Comparison of ENCODE assay signal across 8 cellular contexts in the genomic region with DNA sequence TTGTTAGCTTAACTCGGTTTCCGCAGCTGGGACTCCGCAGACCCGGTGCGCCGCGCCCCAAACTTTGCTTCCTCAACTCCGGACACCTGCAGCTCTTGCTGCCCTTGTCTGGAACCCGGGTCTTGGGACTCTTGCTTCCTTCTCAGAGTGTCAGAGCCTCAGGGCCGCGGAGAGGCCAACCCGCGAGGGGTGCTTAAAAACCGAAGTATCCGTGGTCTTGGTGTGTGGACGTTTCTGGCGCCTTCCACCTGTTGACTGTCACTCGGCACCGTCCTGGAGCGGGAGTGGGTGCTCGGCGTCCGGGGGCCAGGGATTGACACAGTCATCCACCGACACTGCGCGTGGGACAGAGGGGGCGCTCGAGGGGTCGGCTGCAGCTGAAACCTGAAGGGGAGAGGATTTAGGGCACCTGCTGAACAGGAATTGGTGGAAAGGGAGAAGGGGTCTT. TPM values are rescaled to one million over a fixed set of nuclear protein-coding genes. Genes with fewer than 3 reads are reported as not detected.
DNase-seq lines count a peak whose midpoint lies in the region; ATAC-seq and TF ChIP-seq lines count a peak whose summit lies in the region.

No MANE protein-coding gene starts in this region.

- peak overlapping the region; percentile 77 for H2AFZ ChIP-seq in OCI-LY3 (ENCODE audit: low read depth, low read length)

- H3K36me3 Mint-ChIP-seq in progenitor cell of endocrine pancreas (ENCODE audit: insufficient read depth), result no peaks in the 10 kb centered on the region

- intact Hi-C loops in cardiac septum (cut with DNase I), result no loop called here

- no peaks in the 10 kb centered on the region for H3K36me3 ChIP-seq in OCI-LY3 (replicated peaks; ENCODE audit: low read depth, low read length)
- no peaks in the 10 kb centered on the region for H3K36me3 ChIP-seq in urinary bladder (ENCODE audit: insufficient read depth)

- H3K9ac ChIP-seq in OCI-LY3 (ENCODE audit: low read length), result peak overlapping the region; percentile 58

- peaks cover 12% of the 10 kb centered on the region for H3K27me3 ChIP-seq in OCI-LY3 (ENCODE audit: low read depth, low read length)

- peak overlapping the region; percentile 97 for H3K4me3 ChIP-seq in OCI-LY3 (ENCODE audit: low read length)
- H3K4me3 ChIP-seq in urinary bladder (ENCODE audit: low read depth, low read length), result peak overlapping the region; percentile 50

- peaks cover 42% of the 10 kb centered on the region for H3K27me3 Mint-ChIP-seq in progenitor cell of endocrine pancreas

- peak in 3 of 4 experiments; percentile 38 to 59 (median 41) for DNase-seq in activated naive CD4-positive, alpha-beta T cell (lab: John Stamatoyannopoulos, UW)
- DNase-seq in cardiac septum (ENCODE audit: low spot score) (peak; percentile 89), progenitor cell of endocrine pancreas (ENCODE audit: low spot score, unreplicated experiment) (peak; percentile 64), NCI-H187 (lab: John Stamatoyannopoulos, UW) (no peak)

- no peaks in the 10 kb centered on the region for H3K79me2 ChIP-seq in OCI-LY3 (ENCODE audit: low read length)

- H3K9me3 Mint-ChIP-seq in progenitor cell of endocrine pancreas (ENCODE audit: low read depth), result no peaks in the 10 kb centered on the region

- peak overlapping the region; percentile 97 for H3K27ac Mint-ChIP-seq in progenitor cell of endocrine pancreas

- ATAC-seq in GM18861 (IDR thresholded peaks at IDR 0.05; ENCODE audit: unreplicated experiment) (peak; percentile 21), HG02884 (IDR thresholded peaks at IDR 0.05; ENCODE audit: unreplicated experiment) (peak; percentile 37)

- H3K4me1 ChIP-seq in OCI-LY3 (ENCODE audit: low read length) (peaks cover 7% of the 10 kb centered on the region), urinary bladder (ENCODE audit: insufficient read depth) (no peaks in the 10 kb centered on the region)

- H4K20me1 ChIP-seq in OCI-LY3 (ENCODE audit: insufficient read depth, low read length), result no peaks in the 10 kb centered on the region

- no peaks in the 10 kb centered on the region for H3K9me3 ChIP-seq in OCI-LY3 (ENCODE audit: insufficient read depth, low read length)

- TF ChIP-seq CTCF in OCI-LY3 (IDR thresholded peaks at IDR 0.05; ENCODE audit: low read depth, low read length) (peak; percentile 55), progenitor cell of endocrine pancreas (IDR thresholded peaks at IDR 0.05; ENCODE audit: unreplicated experiment) (peak; percentile 67)

- H3K27ac ChIP-seq in OCI-LY3 (ENCODE audit: low read length) (no peak overlapping the region), urinary bladder (ENCODE audit: low read depth) (peak overlapping the region; percentile 86)

- peaks cover 9% of the 10 kb centered on the region for H3K4me1 Mint-ChIP-seq in progenitor cell of endocrine pancreas (ENCODE audit: low read depth)

- WGBS in urinary bladder, result under 1% methylated on average over 29 of the region's 29 CpGs

- H3K4me2 ChIP-seq in OCI-LY3 (ENCODE audit: low read length), result peak overlapping the region; percentile 98

- peak overlapping the region; percentile 94 for H3K4me3 Mint-ChIP-seq in progenitor cell of endocrine pancreas (ENCODE audit: low read depth)

RNA-seq across cellular contexts. Expression of gene SQOR, which starts 0.4 kb away (rescaled TPM):
- 12.3 TPM for total RNA-seq in cardiac septum
- total RNA-seq in progenitor cell of endocrine pancreas, result 35.6 and 39.3 TPM in 2 replicates
- 28.7 TPM for total RNA-seq in urinary bladder
- polyA plus RNA-seq in urinary bladder, result 50.7 TPM

RNA-seq across cellular contexts. Expression of gene BLOC1S6, which starts 48.0 kb away (rescaled TPM):
- total RNA-seq in cardiac septum (29.1 TPM), progenitor cell of endocrine pancreas (45.8 and 50.8 TPM in 2 replicates), urinary bladder (83.9 TPM)
- 38.9 TPM for polyA plus RNA-seq in urinary bladder

Comparison
In these comparisons a context has a peak if more than half of its experiments do, and no peak if none do; other contexts are left out.
1. DNase-seq: peak in activated naive CD4-positive, alpha-beta T cell (3 of 4), cardiac septum (single experiment) and progenitor cell of endocrine pancreas (single experiment); none in NCI-H187 (0 of 2).